In the genomic region with DNA sequence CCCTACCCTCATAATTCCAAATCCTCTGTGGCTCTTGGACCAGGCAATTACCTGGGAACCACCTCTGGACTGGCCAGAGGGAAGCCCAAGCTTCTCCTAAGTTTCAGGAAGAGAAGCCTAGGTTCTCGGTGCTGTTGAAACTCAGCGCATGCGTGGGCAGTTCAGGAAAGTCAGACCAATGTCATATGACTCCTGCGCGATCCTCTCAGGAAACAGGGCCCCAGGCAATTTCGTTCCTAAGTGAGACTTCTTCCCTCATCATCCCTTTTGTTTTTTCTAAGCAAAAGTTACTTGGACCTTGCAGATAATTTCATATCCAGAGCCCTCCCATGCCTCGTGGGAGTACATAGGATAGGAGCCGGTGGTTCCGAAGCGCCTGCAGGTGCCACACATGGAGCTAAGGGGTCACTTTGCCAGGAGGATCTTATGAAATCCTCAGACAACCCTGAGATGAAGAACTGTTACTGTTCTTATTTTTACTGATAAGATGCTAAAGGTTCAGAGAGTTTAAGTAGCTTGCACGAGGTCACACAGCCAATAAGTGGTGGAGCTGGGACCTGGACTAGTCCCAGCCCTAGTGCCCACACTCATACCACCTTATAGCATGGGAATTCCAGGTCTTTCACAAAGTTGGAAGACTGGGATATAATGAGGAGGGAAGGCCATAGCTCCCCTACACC, we compare ENCODE assay signal across 19 cellular contexts.
DNase-seq lines count a peak whose midpoint lies in the region; ATAC-seq and TF ChIP-seq lines count a peak whose summit lies in the region.
"Had no signal": no experiment of that assay in that cellular context is flagged by ENCODE, and none has a peak within 500 bp of the region (broad histone marks: within the 10 kb centered on the region; RNA-seq: fewer than 3 reads in every experiment).

No MANE protein-coding gene starts in this region.

- no peak overlapping the region for H3K27ac ChIP-seq in endodermal cell (ENCODE audit: low read depth, low read length)
- H3K27ac ChIP-seq in mesenchymal stem cell (ENCODE audit: low read length, poor library complexity, severe bottlenecking): no peak overlapping the region
- H3K27ac ChIP-seq in vagina: no peak overlapping the region
- H3K27ac ChIP-seq in effector memory CD4-positive, alpha-beta T cell (ENCODE audit: insufficient read depth, low read length, poor library complexity, severe bottlenecking): no peak overlapping the region
- H3K27ac ChIP-seq: 22Rv1, HL-60 had no signal

- no peak overlapping the region for H3K4me2 ChIP-seq in mesenchymal stem cell (ENCODE audit: low read length, poor library complexity, severe bottlenecking)

- no peak overlapping the region for H2AK5ac ChIP-seq in mesenchymal stem cell (ENCODE audit: low read length, severe bottlenecking)

- WGBS in endodermal cell (ENCODE audit: insufficient coverage in 1 of 2, insufficient read length in 1 of 2), 2 experiments: 91 to 96% methylated on average over 9 to 11 of the region's 11 CpGs
- WGBS in mesenchymal stem cell: 96% methylated on average over 11 of the region's 11 CpGs

- H3K36me3 Mint-ChIP-seq in activated CD8-positive, alpha-beta memory T cell treated with anti-CD3 and anti-CD28 coated beads, Interleukin-2, amount 10 ng/mL, durations not matched to agents 7 days and 5 days: peaks cover 2% of the 10 kb centered on the region
- no peaks in the 10 kb centered on the region for H3K36me3 Mint-ChIP-seq in endodermal cell (ENCODE audit: low read depth)

- peaks cover 1% of the 10 kb centered on the region for H3K4me1 Mint-ChIP-seq in activated CD8-positive, alpha-beta memory T cell treated with anti-CD3 and anti-CD28 coated beads, Interleukin-2, amount 10 ng/mL, durations not matched to agents 7 days and 5 days
- H3K4me1 Mint-ChIP-seq in endodermal cell: peaks cover 17% of the 10 kb centered on the region

- CTCF ChIA-PET in activated CD8-positive, alpha-beta memory T cell treated with anti-CD3 and anti-CD28 coated beads, Interleukin-2, amount 10 ng/mL, durations not matched to agents 7 days and 5 days (lab: Charles Lee): interaction anchor here (0.9 kb wide), 1 partner anchor 12 kb away, joined by 3 read pairs; no protein-coding TSS in a partner anchor

- TF ChIP-seq POLR2A in vagina (IDR thresholded peaks at IDR 0.05): no peak

- H3K79me1 ChIP-seq in mesenchymal stem cell (replicated peaks; ENCODE audit: low read length, poor library complexity, severe bottlenecking): no peaks in the 10 kb centered on the region

- H3K27me3 Mint-ChIP-seq in activated CD8-positive, alpha-beta memory T cell treated with anti-CD3 and anti-CD28 coated beads, Interleukin-2, amount 10 ng/mL, durations not matched to agents 7 days and 5 days: peaks cover 11% of the 10 kb centered on the region
- H3K27me3 Mint-ChIP-seq in endodermal cell (ENCODE audit: insufficient read depth): peaks cover 4% of the 10 kb centered on the region

- no peak overlapping the region for H3K27ac Mint-ChIP-seq in activated CD8-positive, alpha-beta memory T cell treated with anti-CD3 and anti-CD28 coated beads, Interleukin-2, amount 10 ng/mL, durations not matched to agents 7 days and 5 days
- H3K27ac Mint-ChIP-seq in endodermal cell: no peak overlapping the region
- H3K27ac Mint-ChIP-seq: HFFc6 had no signal

- no peak overlapping the region for H2AFZ ChIP-seq in mesenchymal stem cell (ENCODE audit: low read depth, low read length)

- no peak overlapping the region for H4K8ac ChIP-seq in mesenchymal stem cell (ENCODE audit: low read length)

- H3K9me3 Mint-ChIP-seq in activated CD8-positive, alpha-beta memory T cell treated with anti-CD3 and anti-CD28 coated beads, Interleukin-2, amount 10 ng/mL, durations not matched to agents 7 days and 5 days (ENCODE audit: low read depth): no peaks in the 10 kb centered on the region
- H3K9me3 Mint-ChIP-seq in endodermal cell: no peaks in the 10 kb centered on the region
- H3K9me3 Mint-ChIP-seq: HFFc6 had no signal

- H3K23ac ChIP-seq in mesenchymal stem cell (ENCODE audit: low read length in 2 of 2): no peak overlapping the region

- H3K9ac ChIP-seq in endodermal cell (ENCODE audit: extremely low read depth, low read length, poor library complexity, severe bottlenecking): no peak overlapping the region
- no peak overlapping the region for H3K9ac ChIP-seq in mesenchymal stem cell (ENCODE audit: low read length)
- H3K9ac ChIP-seq: BLaER1 treated with 17β-estradiol and CSF1 and Interleukin-3, amounts not matched to agents 10 nM and 100 nM had no signal

- H3K14ac ChIP-seq in mesenchymal stem cell (ENCODE audit: low read length in 2 of 2): no peak overlapping the region

- H3K9me3 ChIP-seq in endodermal cell (ENCODE audit: control insufficient read depth, low read length): no peaks in the 10 kb centered on the region
- no peaks in the 10 kb centered on the region for H3K9me3 ChIP-seq in mesenchymal stem cell (ENCODE audit: control insufficient read depth, low read length)
- H3K9me3 ChIP-seq in vagina: no peaks in the 10 kb centered on the region
- H3K9me3 ChIP-seq in effector memory CD4-positive, alpha-beta T cell (ENCODE audit: control insufficient read depth, low read length): no peaks in the 10 kb centered on the region
- no peaks in the 10 kb centered on the region for H3K9me3 ChIP-seq in BE2C

- no peak overlapping the region for H3K4ac ChIP-seq in mesenchymal stem cell (ENCODE audit: low read depth in 1 of 2, low read length in 2 of 2)

- H3K18ac ChIP-seq in mesenchymal stem cell (ENCODE audit: low read depth in 1 of 2, low read length in 2 of 2): peak overlapping the region in 1 of 2 experiments; percentile 38

- peak overlapping the region; percentile 55 for H2BK120ac ChIP-seq in mesenchymal stem cell (ENCODE audit: low read depth, low read length)

- H2BK12ac ChIP-seq in mesenchymal stem cell (ENCODE audit: low read length in 2 of 2): peak overlapping the region in 1 of 2 experiments; percentile 94

- no peak overlapping the region for H2BK15ac ChIP-seq in mesenchymal stem cell (ENCODE audit: low read depth, poor library complexity, severe bottlenecking)

- TF ChIP-seq CTCF in endodermal cell (conservative IDR thresholded peaks at IDR 0.05): no peak
- no peak for TF ChIP-seq CTCF in vagina (IDR thresholded peaks at IDR 0.05)
- TF ChIP-seq CTCF in BE2C (IDR thresholded peaks at IDR 0.05; ENCODE audit: low read depth, low read length): no peak

- peaks cover 10% of the 10 kb centered on the region for H3K4me1 ChIP-seq in endodermal cell (ENCODE audit: control insufficient read depth, insufficient read depth, low read length)
- H3K4me1 ChIP-seq in mesenchymal stem cell (ENCODE audit: control insufficient read depth, insufficient read depth, low read depth, low read length): peaks cover 5% of the 10 kb centered on the region
- peaks cover 38% of the 10 kb centered on the region for H3K4me1 ChIP-seq in vagina
- peaks cover 9% of the 10 kb centered on the region for H3K4me1 ChIP-seq in effector memory CD4-positive, alpha-beta T cell (ENCODE audit: control insufficient read depth, insufficient read depth, low read length, poor library complexity, severe bottlenecking)
- no peaks in the 10 kb centered on the region for H3K4me1 ChIP-seq in BE2C

- H3K4me3 Mint-ChIP-seq in activated CD8-positive, alpha-beta memory T cell treated with anti-CD3 and anti-CD28 coated beads, Interleukin-2, amount 10 ng/mL, durations not matched to agents 7 days and 5 days: no peak overlapping the region
- no peak overlapping the region for H3K4me3 Mint-ChIP-seq in endodermal cell
- H3K4me3 Mint-ChIP-seq: HFFc6 had no signal

- H3K27me3 ChIP-seq in endodermal cell (ENCODE audit: control insufficient read depth, insufficient read depth, low read length, poor library complexity, severe bottlenecking) (no peaks in the 10 kb centered on the region), mesenchymal stem cell (ENCODE audit: control insufficient read depth in 1 of 2, insufficient read depth in 1 of 2, low read length in 2 of 2) (no peaks in the 10 kb centered on the region), vagina (no peaks in the 10 kb centered on the region), BE2C (no peaks in the 10 kb centered on the region)
- no peaks in the 10 kb centered on the region for H3K27me3 ChIP-seq in effector memory CD4-positive, alpha-beta T cell (replicated peaks; ENCODE audit: control insufficient read depth, insufficient read depth, low read length, poor library complexity, severe bottlenecking)

- H3K4me3 ChIP-seq in endodermal cell (ENCODE audit: low read length) (no peak overlapping the region), mesenchymal stem cell (ENCODE audit: insufficient read depth in 1 of 2, low read depth in 1 of 2, low read length in 2 of 2) (no peak overlapping the region), vagina (no peak overlapping the region), BE2C (ENCODE audit: low read depth, low read length) (no peak overlapping the region)
- no peak overlapping the region for H3K4me3 ChIP-seq in effector memory CD4-positive, alpha-beta T cell (ENCODE audit: insufficient read depth, low read depth, low read length, poor library complexity, severe bottlenecking)
- H3K4me3 ChIP-seq: BLaER1 treated with 17β-estradiol and CSF1 and Interleukin-3, amounts not matched to agents 10 nM and 100 nM had no signal

- intact Hi-C loops in vagina (cut with DNase I): no loop called here

- ATAC-seq in activated CD8-positive, alpha-beta memory T cell treated with anti-CD3 and anti-CD28 coated beads, Interleukin-2, amount 10 ng/mL, durations not matched to agents 7 days and 5 days: no peak

- peak; percentile 24 for DNase-seq in activated CD8-positive, alpha-beta memory T cell treated with anti-CD3 and anti-CD28 coated beads for 24 hours
- DNase-seq in activated CD8-positive, alpha-beta memory T cell treated with anti-CD3 and anti-CD28 coated beads, Interleukin-2, amount 10 ng/mL, durations not matched to agents 7 days and 5 days: no peak
- DNase-seq in endodermal cell: peak; percentile 13
- no peak for DNase-seq in mesenchymal stem cell
- DNase-seq in vagina (ENCODE audit: extremely low spot score in 2 of 2): peak; percentile 58 to 70
- no peak for DNase-seq in effector memory CD4-positive, alpha-beta T cell
- no peak for DNase-seq in SW 1271 (lab: John Stamatoyannopoulos, UW)
- no peak for DNase-seq in BE2C
- DNase-seq: COR-L47, DMS153, EL, HFFc6, KBM-7, NCI-H1048, NCI-H2107, SHP77 had no signal

- H4K91ac ChIP-seq in mesenchymal stem cell (ENCODE audit: low read length): no peak overlapping the region

- H2BK5ac ChIP-seq in mesenchymal stem cell (ENCODE audit: low read depth, low read length, poor library complexity, severe bottlenecking): no peak overlapping the region

- H3K36me3 ChIP-seq in endodermal cell (ENCODE audit: control insufficient read depth, insufficient read depth, low read length) (no peaks in the 10 kb centered on the region), mesenchymal stem cell (ENCODE audit: control insufficient read depth in 1 of 2, insufficient read depth in 2 of 2, low read depth in 1 of 2, low read length in 2 of 2) (no peaks in the 10 kb centered on the region), vagina (no peaks in the 10 kb centered on the region), BE2C (no peaks in the 10 kb centered on the region)
- no peaks in the 10 kb centered on the region for H3K36me3 ChIP-seq in effector memory CD4-positive, alpha-beta T cell (ENCODE audit: control insufficient read depth, insufficient read depth, low read length)

Comparison
In these comparisons a context has a peak if more than half of its experiments do, and no peak if none do; other contexts are left out.
1. DNase-seq: peak in activated CD8-positive, alpha-beta memory T cell treated with anti-CD3 and anti-CD28 coated beads for 24 hours (single experiment), endodermal cell (single experiment) and vagina (2 of 2); none in activated CD8-positive, alpha-beta memory T cell treated with anti-CD3 and anti-CD28 coated beads, Interleukin-2, amount 10 ng/mL, durations not matched to agents 7 days and 5 days (single experiment), mesenchymal stem cell (single experiment), effector memory CD4-positive, alpha-beta T cell (0 of 3), SW 1271 (0 of 2) and BE2C (single experiment).